In the genomic region with DNA sequence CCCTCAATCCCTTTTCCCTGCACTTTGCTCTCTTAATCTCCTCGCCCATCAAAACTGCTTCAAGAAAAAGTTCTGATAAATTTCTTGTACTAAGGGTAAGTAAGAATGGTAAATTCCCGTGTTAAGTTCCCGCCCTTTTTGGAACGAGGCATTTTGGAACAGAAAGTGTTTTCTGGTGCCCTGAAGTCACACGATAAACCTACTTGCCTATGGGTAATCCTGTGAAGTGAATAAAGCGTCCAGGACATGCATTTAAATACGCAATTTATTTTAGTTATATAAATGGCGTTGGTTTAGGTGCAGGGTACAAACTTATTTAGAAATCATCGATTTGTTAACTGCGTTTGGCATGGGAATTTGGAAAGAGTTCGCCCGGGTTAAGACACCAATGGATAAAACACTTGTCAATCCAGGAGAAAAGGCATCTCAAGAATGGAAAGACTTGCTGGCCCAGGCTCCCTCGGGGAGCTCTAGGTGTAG, we compare ENCODE assay signal across 8 cellular contexts. TPM values are rescaled to one million over a fixed set of nuclear protein-coding genes. Genes with fewer than 3 reads are reported as not detected.
DNase-seq lines count a peak whose midpoint lies in the region; ATAC-seq, FAIRE-seq and TF ChIP-seq lines count a peak whose summit lies in the region.

No MANE protein-coding gene starts in this region.

- DNase-seq in GM06990 (ENCODE audit: extremely low read depth, insufficient read length), result no peak
- peak; percentile 15 to 52 for DNase-seq in NCI-H446 (lab: John Stamatoyannopoulos, UW)
- peak; percentile 53 to 62 for DNase-seq in cardiac fibroblast (ENCODE audit: low read depth in 2 of 2)
- no peak for DNase-seq in lower lobe of right lung
- peak; percentile 5 for DNase-seq in urothelium cell line (ENCODE audit: low spot score)
- DNase-seq in CD1c-positive myeloid dendritic cell (ENCODE audit: extremely low spot score), result no peak
- no peak for DNase-seq in COLO668 (lab: John Stamatoyannopoulos, UW; ENCODE audit: unreplicated experiment)

- TF ChIP-seq CTCF in GM06990 (IDR thresholded peaks at IDR 0.05; ENCODE audit: insufficient read depth, low read length, poor library complexity, severe bottlenecking) (no peak), cardiac fibroblast (IDR thresholded peaks at IDR 0.05; ENCODE audit: low read depth, low read length) (no peak), lower lobe of right lung (IDR thresholded peaks at IDR 0.05) (no peak)

- H3K9me3 ChIP-seq in lower lobe of right lung, result no peaks in the 10 kb centered on the region

- peaks cover 38% of the 10 kb centered on the region for H3K4me1 ChIP-seq in lower lobe of right lung

- no peaks in the 10 kb centered on the region for H3K27me3 ChIP-seq in GM06990 (replicated peaks; ENCODE audit: control insufficient read depth, insufficient read depth, low read length)
- no peaks in the 10 kb centered on the region for H3K27me3 ChIP-seq in lower lobe of right lung (ENCODE audit: low read depth)

- peak in 1 of 2 donors; percentile 46 for ATAC-seq in lower lobe of right lung
- ATAC-seq in GM19463 (IDR thresholded peaks at IDR 0.05; ENCODE audit: unreplicated experiment), result no peak

- H3K27ac ChIP-seq in lower lobe of right lung, result peak overlapping the region; percentile 97

- FAIRE-seq in urothelium cell line (lab: Jason Lieb, UNC), result no peak

- peak overlapping the region; percentile 63 for H3K4me3 ChIP-seq in GM06990 (replicated peaks; ENCODE audit: low read depth, low read length)
- peak overlapping the region; percentile 53 to 66 for H3K4me3 ChIP-seq in cardiac fibroblast (replicated peaks in 1 of 2; ENCODE audit: low read depth in 2 of 2, low read length in 2 of 2)
- peak overlapping the region; percentile 79 for H3K4me3 ChIP-seq in lower lobe of right lung

- H3K36me3 ChIP-seq in GM06990 (ENCODE audit: control insufficient read depth, insufficient read depth, low read length), result no peaks in the 10 kb centered on the region
- H3K36me3 ChIP-seq in lower lobe of right lung, result peaks cover 6% of the 10 kb centered on the region

- intact Hi-C loops in lower lobe of right lung (cut with DNase I), result no loop called here

RNA-seq across cellular contexts. Expression of gene RAP1B, which starts 0.7 kb away (rescaled TPM):
- 193 TPM for total RNA-seq in lower lobe of right lung

Comparison
In these comparisons a context has a peak if more than half of its experiments do, and no peak if none do; other contexts are left out.
1. DNase-seq: peak in NCI-H446 (2 of 2), cardiac fibroblast (2 of 2) and urothelium cell line (single experiment); none in GM06990 (single experiment), lower lobe of right lung (single experiment), CD1c-positive myeloid dendritic cell (single experiment) and COLO668 (single experiment).
2. Peak in every context shown above with its lines, with median percentiles within 50 percentile points of each other: H3K4me3 ChIP-seq.